Comparison of ENCODE assay signal across 8 cellular contexts in genomic region chr2:151437630-151438029, GRCh38. TPM values are rescaled to one million over a fixed set of nuclear protein-coding genes. Genes with fewer than 3 reads are reported as not detected.
DNase-seq lines count a peak whose midpoint lies in the region; ATAC-seq and TF ChIP-seq lines count a peak whose summit lies in the region.

No MANE protein-coding gene starts in this region.

- CTCF ChIA-PET in T-cell (lab: Charles Lee): interaction anchor here (0.6 to 3.2 kb wide), 9 partner anchors 10 to 1843 kb away, joined by 3 to 9 read pairs (median 4); partner anchors contain the start of gene NMI (in 1 of the 2)

- H3K27ac ChIP-seq in C4-2B (no peak overlapping the region), thyroid gland (no peak overlapping the region)
- no peak overlapping the region for H3K27ac ChIP-seq in effector memory CD4-positive, alpha-beta T cell (ENCODE audit: insufficient read depth, low read length, poor library complexity, severe bottlenecking)

- 69 to 72% methylated on average over 3 of the region's 3 CpGs for WGBS in thyroid gland, 2 donors

- H3K27me3 Mint-ChIP-seq in T-cell (no peaks in the 10 kb centered on the region), glutamatergic neuron (ENCODE audit: unreplicated experiment) (peaks cover 2% of the 10 kb centered on the region)

- H3K4me3 Mint-ChIP-seq in T-cell (no peak overlapping the region), glutamatergic neuron (ENCODE audit: unreplicated experiment) (no peak overlapping the region)

- intact Hi-C loops in thyroid gland (cut with DNase I): no loop called here

- no peaks in the 10 kb centered on the region for H3K4me1 ChIP-seq in thyroid gland
- no peaks in the 10 kb centered on the region for H3K4me1 ChIP-seq in effector memory CD4-positive, alpha-beta T cell (ENCODE audit: control insufficient read depth, insufficient read depth, low read length, poor library complexity, severe bottlenecking)

- no peak for TF ChIP-seq POLR2A in thyroid gland (IDR thresholded peaks at IDR 0.05)

- no peaks in the 10 kb centered on the region for H3K9me3 ChIP-seq in thyroid gland
- no peaks in the 10 kb centered on the region for H3K9me3 ChIP-seq in effector memory CD4-positive, alpha-beta T cell (ENCODE audit: control insufficient read depth, low read length)

- H3K27me3 ChIP-seq in thyroid gland: no peaks in the 10 kb centered on the region
- no peaks in the 10 kb centered on the region for H3K27me3 ChIP-seq in effector memory CD4-positive, alpha-beta T cell (replicated peaks; ENCODE audit: control insufficient read depth, insufficient read depth, low read length, poor library complexity, severe bottlenecking)

- peaks cover 49 to 50% of the 10 kb centered on the region in 2 donors for H3K36me3 ChIP-seq in thyroid gland
- H3K36me3 ChIP-seq in effector memory CD4-positive, alpha-beta T cell (ENCODE audit: control insufficient read depth, insufficient read depth, low read length): peaks cover 67% of the 10 kb centered on the region

- peak; percentile 68 for TF ChIP-seq CTCF in C4-2B (conservative IDR thresholded peaks at IDR 0.05)
- peak; percentile 95 for TF ChIP-seq CTCF in glutamatergic neuron (IDR thresholded peaks at IDR 0.05; ENCODE audit: partially characterized antibody, unreplicated experiment)
- TF ChIP-seq CTCF in thyroid gland (IDR thresholded peaks at IDR 0.05): peak in 5 of 6 experiments; percentile 22 to 74 (median 50)

- H3K36me3 Mint-ChIP-seq in T-cell: peaks cover 40% of the 10 kb centered on the region
- no peaks in the 10 kb centered on the region for H3K36me3 Mint-ChIP-seq in glutamatergic neuron (ENCODE audit: unreplicated experiment)

- no peak overlapping the region for H3K4me3 ChIP-seq in thyroid gland (replicated peaks in 1 of 3)
- H3K4me3 ChIP-seq in effector memory CD4-positive, alpha-beta T cell (ENCODE audit: insufficient read depth, low read depth, low read length, poor library complexity, severe bottlenecking): no peak overlapping the region

- H3K9me3 Mint-ChIP-seq in T-cell (no peaks in the 10 kb centered on the region), glutamatergic neuron (ENCODE audit: unreplicated experiment) (no peaks in the 10 kb centered on the region)

- peaks cover 8 to 12% (median 9%) of the 10 kb centered on the region in 3 donors for H3K4me1 Mint-ChIP-seq in T-cell
- no peaks in the 10 kb centered on the region for H3K4me1 Mint-ChIP-seq in glutamatergic neuron (ENCODE audit: low read depth, unreplicated experiment)

- peak overlapping the region in 1 of 2 donors; percentile 71 for H3K27ac Mint-ChIP-seq in T-cell
- no peak overlapping the region for H3K27ac Mint-ChIP-seq in glutamatergic neuron (ENCODE audit: unreplicated experiment)

- POLR2A ChIA-PET in T-cell (lab: Charles Lee): no interaction called here

- DNase-seq in T-cell (peak in 1 of 34 experiments; percentile 22), glutamatergic neuron (no peak), thyroid gland (no peak), D341Med (ENCODE audit: low spot score) (no peak), NCI-H748 treated with DMSO at 0.1 percent for 48 hours (lab: John Stamatoyannopoulos, UW) (no peak)
- DNase-seq in effector memory CD4-positive, alpha-beta T cell: no peak

- peak; percentile 49 for ATAC-seq in GM19035 (IDR thresholded peaks at IDR 0.05; ENCODE audit: unreplicated experiment)
- peak in 3 of 4 experiments; percentile 34 to 44 (median 41) for ATAC-seq in T-cell (replicated peaks in 1 of 4)

RNA-seq across cellular contexts. Expression of gene RIF1, which starts 27.9 kb away (rescaled TPM):
- total RNA-seq in T-cell (10 to 100 TPM; 46.6 to 68.3 (median 58.3) TPM), glutamatergic neuron (ENCODE audit: unreplicated experiment) (31.6 TPM), thyroid gland (10 to 100 TPM; 37.1 to 54.8 (median 45.3) TPM)
